In the genomic region with DNA sequence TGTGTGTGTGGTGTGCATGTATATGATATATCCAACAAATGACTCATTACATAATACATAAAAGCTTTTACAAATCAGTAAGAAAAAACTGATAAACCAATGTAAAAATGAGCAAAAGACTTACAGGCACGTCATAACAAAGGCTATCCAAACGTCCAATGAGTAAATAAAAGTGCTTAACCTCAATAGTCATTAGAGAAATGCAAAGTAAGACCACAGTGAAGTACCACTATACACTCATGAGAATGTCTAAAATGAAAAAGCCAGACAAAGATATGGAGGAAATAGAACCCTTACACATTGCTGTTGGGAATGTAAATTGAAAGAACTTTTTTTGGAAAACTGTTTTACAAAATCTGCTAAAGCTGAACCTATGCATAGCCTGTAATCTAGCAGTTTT, we compare ENCODE assay signal across 21 cellular contexts. TPM values are rescaled to one million over a fixed set of nuclear protein-coding genes. Genes with fewer than 3 reads are reported as not detected.
DNase-seq lines count a peak whose midpoint lies in the region; ATAC-seq and TF ChIP-seq lines count a peak whose summit lies in the region.
"Had no signal": no experiment of that assay in that cellular context is flagged by ENCODE, and none has a peak within 500 bp of the region (broad histone marks: within the 10 kb centered on the region; RNA-seq: fewer than 3 reads in every experiment).

No MANE protein-coding gene starts in this region.

- H3K36me3 Mint-ChIP-seq in T-helper 17 cell (ENCODE audit: low read depth), result peaks cover 12% of the 10 kb centered on the region
- H3K36me3 Mint-ChIP-seq: CD14-positive monocyte had no signal

- H3K4me3 Mint-ChIP-seq in T-helper 17 cell, result no peak overlapping the region
- H3K4me3 Mint-ChIP-seq: CD14-positive monocyte, IgD-negative memory B cell had no signal

- peak overlapping the region; percentile 60 for H3K27ac Mint-ChIP-seq in T-helper 17 cell
- H3K27ac Mint-ChIP-seq: CD14-positive monocyte, IgD-negative memory B cell had no signal

- H3K9me3 ChIP-seq in left ventricle myocardium inferior (replicated peaks), result no peaks in the 10 kb centered on the region
- no peaks in the 10 kb centered on the region for H3K9me3 ChIP-seq in T-helper 17 cell (ENCODE audit: control insufficient read depth, low read length, poor library complexity, severe bottlenecking)
- H3K9me3 ChIP-seq: MG63 had no signal

- peak overlapping the region; percentile 85 for H3K27ac ChIP-seq in left ventricle myocardium inferior (replicated peaks)

- DNase-seq in left ventricle myocardium inferior, result no peak
- DNase-seq in Right ventricle myocardium superior, result no peak
- no peak for DNase-seq in T-helper 17 cell
- peak; percentile 25 for DNase-seq in cerebellar cortex (ENCODE audit: low spot score)
- no peak for DNase-seq in activated effector memory CD4-positive, alpha-beta T cell treated with Interleukin-2 at 50 U/mL for 16 hours
- DNase-seq: AML-193, Caco-2, Kasumi-1, MG63, NCI-H1048, NCI-H1436, NCI-H2029, NCI-H526, PC-3, RPMI8226, SIG-M5 had no signal

- peaks cover 3% of the 10 kb centered on the region for H3K36me3 ChIP-seq in left ventricle myocardium inferior
- H3K36me3 ChIP-seq: MG63 had no signal

- H3K4me1 ChIP-seq in left ventricle myocardium inferior, result peaks cover 38% of the 10 kb centered on the region
- H3K4me1 ChIP-seq: Caco-2 had no signal

- ATAC-seq in Right ventricle myocardium superior (ENCODE audit: poor library complexity) (no peak), T-helper 17 cell (no peak), HG03045 (IDR thresholded peaks at IDR 0.05; ENCODE audit: unreplicated experiment) (no peak), GM21723 (IDR thresholded peaks at IDR 0.05; ENCODE audit: unreplicated experiment) (no peak)
- ATAC-seq: PC-3 had no signal

- intact Hi-C loops in left ventricle myocardium inferior (cut with micrococcal nuclease) (no loop called here), Right ventricle myocardium superior (cut with DNase I) (no loop called here)

- no peaks in the 10 kb centered on the region for H3K27me3 Mint-ChIP-seq in T-helper 17 cell
- H3K27me3 Mint-ChIP-seq: IgD-negative memory B cell had no signal

- H3K27me3 ChIP-seq in left ventricle myocardium inferior (ENCODE audit: low read depth), result no peaks in the 10 kb centered on the region
- H3K27me3 ChIP-seq: MG63 had no signal

- no peak overlapping the region for H3K4me3 ChIP-seq in left ventricle myocardium inferior
- H3K4me3 ChIP-seq: MG63 had no signal

- no peak for TF ChIP-seq CTCF in left ventricle myocardium inferior (IDR thresholded peaks at IDR 0.05; ENCODE audit: borderline replicate concordance)

- H3K4me1 Mint-ChIP-seq in T-helper 17 cell, result peaks cover 33% of the 10 kb centered on the region
- H3K4me1 Mint-ChIP-seq: CD14-positive monocyte had no signal

RNA-seq across cellular contexts. Expression of a gene that starts 7.8 kb away (rescaled TPM):
- total RNA-seq in left ventricle myocardium inferior, result 6.5 TPM
- 9.2 TPM for total RNA-seq in Right ventricle myocardium superior
- total RNA-seq in T-helper 17 cell, result 1 to 10 TPM; 7.5 to 9.1 TPM
- total RNA-seq: Caco-2, H1, PC-3 had no signal
